ENCODE assay signal across 12 cellular contexts in the genomic region with DNA sequence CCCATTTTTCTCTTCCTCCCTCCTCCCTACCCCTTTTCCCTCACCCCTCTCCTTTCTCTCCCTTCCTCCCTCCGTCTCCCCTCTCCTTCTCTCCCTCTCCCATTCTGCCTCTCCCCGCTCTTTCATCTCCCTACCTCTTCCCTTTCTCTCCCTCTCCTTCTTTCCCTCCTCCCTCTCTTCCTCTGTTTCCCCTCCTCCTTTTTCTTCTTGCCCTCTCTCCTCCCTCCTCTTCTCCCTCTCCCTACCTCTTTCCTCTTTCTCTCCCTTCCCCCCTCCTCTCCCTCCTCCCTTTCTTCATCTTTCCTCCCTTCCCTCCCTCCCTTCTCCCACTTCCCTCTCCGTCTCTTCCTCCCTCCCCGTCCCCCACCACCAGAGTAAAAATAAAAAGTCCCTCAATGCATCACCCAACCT. TPM values are rescaled to one million over a fixed set of nuclear protein-coding genes. Genes with fewer than 3 reads are reported as not detected.
DNase-seq lines count a peak whose midpoint lies in the region; ATAC-seq and TF ChIP-seq lines count a peak whose summit lies in the region.
"Had no signal": no experiment of that assay in that cellular context is flagged by ENCODE, and none has a peak within 500 bp of the region (broad histone marks: within the 10 kb centered on the region; RNA-seq: fewer than 3 reads in every experiment).

No MANE protein-coding gene starts in this region.

- 0 out of 2 replicates have a peak overlapping the region, but pooled peaks have one; percentile 68 for H3K27ac Mint-ChIP-seq in HFFc6
- H3K27ac Mint-ChIP-seq in chondrocyte (ENCODE audit: unreplicated experiment), result peak overlapping the region; percentile 69
- no peak overlapping the region for H3K27ac Mint-ChIP-seq in activated T-helper 1 cell treated with anti-CD3 and anti-CD28 coated beads, Interleukin-12 subunit alpha, Interleukin-12 subunit beta, Interleukin-2, Interleukin-4 antibody, amounts not matched to agents 30 ng/mL and 10 ng/mL and 1 ng/mL, durations not matched to agents 14 hours and 24 hours and 36 hours

- no peaks in the 10 kb centered on the region for H3K27me3 ChIP-seq in iPS-18a (ENCODE audit: control insufficient read depth, insufficient read depth, low read length)
- peaks cover 0 to 17% (median 0%) of the 10 kb centered on the region in 3 donors for H3K27me3 ChIP-seq in skeletal muscle tissue (ENCODE audit: control insufficient read depth in 3 of 3, insufficient read depth in 3 of 3, low read length in 3 of 3)

- H3K9ac ChIP-seq in iPS-18a (ENCODE audit: low read length) (peak overlapping the region; percentile 71), skeletal muscle tissue (ENCODE audit: low read depth in 1 of 3, low read length in 3 of 3) (peak overlapping the region in 1 of 3 donors; percentile 10)

- H3K36me3 ChIP-seq in iPS-18a (ENCODE audit: control insufficient read depth, low read depth, low read length) (no peaks in the 10 kb centered on the region), skeletal muscle tissue (ENCODE audit: control insufficient read depth in 3 of 3, insufficient read depth in 3 of 3, low read length in 3 of 3) (no peaks in the 10 kb centered on the region)

- H3K4me1 ChIP-seq in iPS-18a (ENCODE audit: control insufficient read depth, low read depth, low read length), result peaks cover 52% of the 10 kb centered on the region
- H3K4me1 ChIP-seq in skeletal muscle tissue (ENCODE audit: control insufficient read depth in 3 of 3, insufficient read depth in 3 of 3, low read length in 3 of 3), result peaks cover 4 to 18% (median 6%) of the 10 kb centered on the region in 3 donors

- H3K4me3 Mint-ChIP-seq in HFFc6, result no peak overlapping the region
- H3K4me3 Mint-ChIP-seq in chondrocyte (ENCODE audit: unreplicated experiment), result no peak overlapping the region
- H3K4me3 Mint-ChIP-seq in activated T-helper 1 cell treated with anti-CD3 and anti-CD28 coated beads, Interleukin-12 subunit alpha, Interleukin-12 subunit beta, Interleukin-2, Interleukin-4 antibody, amounts not matched to agents 30 ng/mL and 10 ng/mL and 1 ng/mL, durations not matched to agents 14 hours and 24 hours and 36 hours, result no peak overlapping the region
- H3K4me3 Mint-ChIP-seq: naive thymus-derived CD8-positive, alpha-beta T cell had no signal

- H3K27me3 Mint-ChIP-seq in HFFc6 (ENCODE audit: insufficient read depth), result no peaks in the 10 kb centered on the region
- H3K27me3 Mint-ChIP-seq in chondrocyte (ENCODE audit: low read depth), result no peaks in the 10 kb centered on the region
- peaks cover 8% of the 10 kb centered on the region for H3K27me3 Mint-ChIP-seq in activated T-helper 1 cell treated with anti-CD3 and anti-CD28 coated beads, Interleukin-12 subunit alpha, Interleukin-12 subunit beta, Interleukin-2, Interleukin-4 antibody, amounts not matched to agents 30 ng/mL and 10 ng/mL and 1 ng/mL, durations not matched to agents 14 hours and 24 hours and 36 hours (ENCODE audit: insufficient read depth)

- TF ChIP-seq CTCF in HFFc6 (IDR thresholded peaks at IDR 0.05) (no peak), chondrocyte (IDR thresholded peaks at IDR 0.05) (no peak)

- H3K4me1 Mint-ChIP-seq in HFFc6 (ENCODE audit: low read depth) (peaks cover 35% of the 10 kb centered on the region), chondrocyte (ENCODE audit: low read depth) (peaks cover 45% of the 10 kb centered on the region)
- H3K4me1 Mint-ChIP-seq in activated T-helper 1 cell treated with anti-CD3 and anti-CD28 coated beads, Interleukin-12 subunit alpha, Interleukin-12 subunit beta, Interleukin-2, Interleukin-4 antibody, amounts not matched to agents 30 ng/mL and 10 ng/mL and 1 ng/mL, durations not matched to agents 14 hours and 24 hours and 36 hours (ENCODE audit: low read depth), result no peaks in the 10 kb centered on the region

- ATAC-seq in HG03045 (IDR thresholded peaks at IDR 0.05; ENCODE audit: unreplicated experiment), result no peak
- ATAC-seq: naive thymus-derived CD8-positive, alpha-beta T cell; PC-3 had no signal

- H3K4me3 ChIP-seq in iPS-18a (ENCODE audit: low read length) (peak overlapping the region; percentile 67), skeletal muscle tissue (ENCODE audit: low read length in 3 of 3) (peak overlapping the region in 2 of 3 donors; percentile 35 to 43)

- H3K9me3 Mint-ChIP-seq in HFFc6 (no peaks in the 10 kb centered on the region), chondrocyte (ENCODE audit: low read depth) (peaks cover 4% of the 10 kb centered on the region)
- no peaks in the 10 kb centered on the region for H3K9me3 Mint-ChIP-seq in activated T-helper 1 cell treated with anti-CD3 and anti-CD28 coated beads, Interleukin-12 subunit alpha, Interleukin-12 subunit beta, Interleukin-2, Interleukin-4 antibody, amounts not matched to agents 30 ng/mL and 10 ng/mL and 1 ng/mL, durations not matched to agents 14 hours and 24 hours and 36 hours
- H3K9me3 Mint-ChIP-seq: naive thymus-derived CD8-positive, alpha-beta T cell had no signal

- H3K27ac ChIP-seq in iPS-18a (ENCODE audit: low read length) (peak overlapping the region; percentile 78), skeletal muscle tissue (ENCODE audit: low read depth, low read length) (peak overlapping the region; percentile 12)

- DNase-seq in HFFc6, result no peak
- DNase-seq in chondrocyte (ENCODE audit: low spot score), result no peak
- DNase-seq in NCI-H146 treated with DMSO at 0.1 percent for 48 hours (lab: John Stamatoyannopoulos, UW; ENCODE audit: unreplicated experiment), result no peak
- no peak for DNase-seq in D341Med (ENCODE audit: low spot score)
- no peak for DNase-seq in activated T-helper 1 cell treated with anti-CD3 and anti-CD28 coated beads, Interleukin-12 subunit alpha, Interleukin-12 subunit beta, Interleukin-2, Interleukin-4 antibody, amounts not matched to agents 30 ng/mL and 10 ng/mL and 1 ng/mL, durations not matched to agents 14 hours and 24 hours and 36 hours (ENCODE audit: low spot score)
- DNase-seq: naive thymus-derived CD8-positive, alpha-beta T cell; NCI-H345; PC-3; T-helper 1 cell had no signal

- intact Hi-C loops in activated T-helper 1 cell treated with anti-CD3 and anti-CD28 coated beads, Interleukin-12 subunit alpha, Interleukin-12 subunit beta, Interleukin-2, Interleukin-4 antibody, amounts not matched to agents 30 ng/mL and 10 ng/mL and 1 ng/mL, durations not matched to agents 14 hours and 24 hours and 36 hours (cut with micrococcal nuclease), result no loop called here

- H3K9me3 ChIP-seq in iPS-18a (ENCODE audit: control insufficient read depth, low read depth, low read length) (peaks cover under 1% of the 10 kb centered on the region), skeletal muscle tissue (ENCODE audit: control insufficient read depth in 3 of 3, low read length in 3 of 3) (no peaks in the 10 kb centered on the region)

- H3K36me3 Mint-ChIP-seq in HFFc6 (ENCODE audit: low read depth), result peaks cover 28% of the 10 kb centered on the region
- peaks cover 2% of the 10 kb centered on the region for H3K36me3 Mint-ChIP-seq in chondrocyte (ENCODE audit: low read depth)
- peaks cover 2% of the 10 kb centered on the region for H3K36me3 Mint-ChIP-seq in activated T-helper 1 cell treated with anti-CD3 and anti-CD28 coated beads, Interleukin-12 subunit alpha, Interleukin-12 subunit beta, Interleukin-2, Interleukin-4 antibody, amounts not matched to agents 30 ng/mL and 10 ng/mL and 1 ng/mL, durations not matched to agents 14 hours and 24 hours and 36 hours (ENCODE audit: low read depth)
- H3K36me3 Mint-ChIP-seq: naive thymus-derived CD8-positive, alpha-beta T cell had no signal

RNA-seq across cellular contexts. Expression of a gene that starts 10.5 kb away (rescaled TPM):
- 1 to 10 TPM; 2.1 to 4.0 (median 3.1) TPM for total RNA-seq in HFFc6 (2021; fragmentation: NEBNext Ultra II Directional; extraction: Animal tissue kit (Norgen Biotek cat#: 25700))
- total RNA-seq in chondrocyte (0.85 to 3.1 TPM (median 1.5 TPM) in 3 replicates), skeletal muscle tissue (0.52 TPM)
- total RNA-seq in activated T-helper 1 cell treated with anti-CD3 and anti-CD28 coated beads, Interleukin-12 subunit alpha, Interleukin-12 subunit beta, Interleukin-2, Interleukin-4 antibody, amounts not matched to agents 30 ng/mL and 10 ng/mL and 1 ng/mL, durations not matched to agents 14 hours and 24 hours and 36 hours, result 0.24 and 1.1 TPM in 2 replicates
- total RNA-seq: naive thymus-derived CD8-positive, alpha-beta T cell had no signal

RNA-seq across cellular contexts. Expression of a gene that starts 12.6 kb away (rescaled TPM):
- total RNA-seq in HFFc6 (2021; fragmentation: NEBNext Ultra II Directional; extraction: Animal tissue kit (Norgen Biotek cat#: 25700)), result 10 to 100 TPM; 39.7 to 48.8 (median 45.7) TPM
- 68.6 to 116 TPM (median 72.7 TPM) in 3 replicates for total RNA-seq in chondrocyte
- 69.4 TPM for total RNA-seq in skeletal muscle tissue
- 17.0 and 18.3 TPM in 2 replicates for total RNA-seq in activated T-helper 1 cell treated with anti-CD3 and anti-CD28 coated beads, Interleukin-12 subunit alpha, Interleukin-12 subunit beta, Interleukin-2, Interleukin-4 antibody, amounts not matched to agents 30 ng/mL and 10 ng/mL and 1 ng/mL, durations not matched to agents 14 hours and 24 hours and 36 hours
